26 cellular contexts compared by ENCODE assay signal in the genomic region with DNA sequence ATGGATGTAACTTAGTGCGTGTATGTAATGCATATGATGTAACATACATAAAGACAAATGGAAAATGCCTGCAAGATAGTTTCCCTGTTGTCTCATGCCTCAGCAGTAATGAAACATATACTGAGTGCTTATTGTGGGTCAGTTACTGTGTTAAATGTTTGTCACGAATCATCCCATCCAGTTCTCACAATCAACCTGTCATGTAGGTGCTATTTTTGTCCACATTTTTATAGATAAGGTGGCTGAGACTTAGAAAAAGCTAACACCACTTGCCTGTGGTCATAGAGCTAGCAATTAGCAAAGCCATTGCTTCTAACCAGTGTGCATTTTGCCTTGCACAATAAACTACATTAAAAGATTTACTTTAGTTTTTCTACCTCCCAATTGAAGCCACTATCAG.
"Had no signal": no experiment of that assay in that cellular context is flagged by ENCODE, and none has a peak within 500 bp of the region (broad histone marks: within the 10 kb centered on the region; RNA-seq: fewer than 3 reads in every experiment).

No MANE protein-coding gene starts in this region.

- ATAC-seq: foreskin keratinocyte; gastroesophageal sphincter; natural killer cell; sciatic nerve; stimulated activated effector memory CD8-positive, alpha-beta T cell treated with anti-CD3 and anti-CD28 coated beads, Interleukin-12 subunit alpha, Interleukin-12 subunit beta, amount 100 ng/mL, for 72 hours had no signal

- H3K4me2 ChIP-seq: smooth muscle cell had no signal

- H3K4me1 Mint-ChIP-seq: stimulated activated effector memory CD8-positive, alpha-beta T cell treated with anti-CD3 and anti-CD28 coated beads, Interleukin-12 subunit alpha, Interleukin-12 subunit beta, amount 100 ng/mL, for 72 hours had no signal

- H3K27me3 ChIP-seq: esophagus muscularis mucosa, foreskin keratinocyte, gastroesophageal sphincter, neutrophil, pancreas, stomach, thyroid gland had no signal

- H3K9me3 ChIP-seq: esophagus muscularis mucosa, gastroesophageal sphincter, neutrophil, pancreas, stomach, thyroid gland had no signal

- H3K36me3 Mint-ChIP-seq: immature natural killer cell; memory B cell; natural killer cell; stimulated activated effector memory CD8-positive, alpha-beta T cell treated with anti-CD3 and anti-CD28 coated beads, Interleukin-12 subunit alpha, Interleukin-12 subunit beta, amount 100 ng/mL, for 72 hours had no signal

- H3K27me3 Mint-ChIP-seq: memory B cell had no signal

- FAIRE-seq: endothelial cell of umbilical vein, kidney, pancreas had no signal

- H3K4me1 ChIP-seq: foreskin keratinocyte, pancreas, thyroid gland had no signal

- H3K27ac ChIP-seq: coronary artery, esophagus muscularis mucosa, foreskin keratinocyte, gastroesophageal sphincter, neutrophil, pancreas, stomach, thyroid gland had no signal

- H3K4me3 ChIP-seq: coronary artery, esophagus muscularis mucosa, gastroesophageal sphincter, lung, pancreas, smooth muscle cell, stomach, thyroid gland had no signal

- DNase-seq: dermis blood vessel endothelial cell; effector memory CD4-positive, alpha-beta T cell; foreskin keratinocyte; hypothalamus; immature natural killer cell; kidney; natural killer cell; pancreas; stimulated activated CD4-positive, alpha-beta T cell treated with anti-CD3 and anti-CD28 coated beads, Interleukin-12 subunit alpha, Interleukin-12 subunit beta, amount 100 ng/mL, for 4 hours; stimulated activated CD4-positive, alpha-beta T cell treated with anti-CD3 and anti-CD28 coated beads, Interleukin-2, amount 100 ng/mL, for 24 hours; stimulated activated CD4-positive, alpha-beta T cell treated with anti-CD3 and anti-CD28 coated beads, Interleukin-4, amount 100 ng/mL, for 24 hours; stimulated activated naive CD4-positive, alpha-beta T cell treated with Interleukin-2 at 50 U/mL for 16 hours; stomach; thyroid gland; trophoblast cell had no signal

- H3K4me3 Mint-ChIP-seq: immature natural killer cell; memory B cell; natural killer cell; neural crest cell; stimulated activated effector memory CD8-positive, alpha-beta T cell treated with anti-CD3 and anti-CD28 coated beads, Interleukin-12 subunit alpha, Interleukin-12 subunit beta, amount 100 ng/mL, for 72 hours had no signal

- H3K27ac Mint-ChIP-seq: immature natural killer cell; memory B cell; natural killer cell; stimulated activated effector memory CD8-positive, alpha-beta T cell treated with anti-CD3 and anti-CD28 coated beads, Interleukin-12 subunit alpha, Interleukin-12 subunit beta, amount 100 ng/mL, for 72 hours had no signal

- H3K36me3 ChIP-seq: esophagus muscularis mucosa, gastroesophageal sphincter, neutrophil, pancreas, stomach, thyroid gland had no signal

- H3K9me3 Mint-ChIP-seq: immature natural killer cell; memory B cell; natural killer cell; neural crest cell; stimulated activated effector memory CD8-positive, alpha-beta T cell treated with anti-CD3 and anti-CD28 coated beads, Interleukin-12 subunit alpha, Interleukin-12 subunit beta, amount 100 ng/mL, for 72 hours had no signal
